8 cellular contexts compared by ENCODE assay signal in the genomic region with DNA sequence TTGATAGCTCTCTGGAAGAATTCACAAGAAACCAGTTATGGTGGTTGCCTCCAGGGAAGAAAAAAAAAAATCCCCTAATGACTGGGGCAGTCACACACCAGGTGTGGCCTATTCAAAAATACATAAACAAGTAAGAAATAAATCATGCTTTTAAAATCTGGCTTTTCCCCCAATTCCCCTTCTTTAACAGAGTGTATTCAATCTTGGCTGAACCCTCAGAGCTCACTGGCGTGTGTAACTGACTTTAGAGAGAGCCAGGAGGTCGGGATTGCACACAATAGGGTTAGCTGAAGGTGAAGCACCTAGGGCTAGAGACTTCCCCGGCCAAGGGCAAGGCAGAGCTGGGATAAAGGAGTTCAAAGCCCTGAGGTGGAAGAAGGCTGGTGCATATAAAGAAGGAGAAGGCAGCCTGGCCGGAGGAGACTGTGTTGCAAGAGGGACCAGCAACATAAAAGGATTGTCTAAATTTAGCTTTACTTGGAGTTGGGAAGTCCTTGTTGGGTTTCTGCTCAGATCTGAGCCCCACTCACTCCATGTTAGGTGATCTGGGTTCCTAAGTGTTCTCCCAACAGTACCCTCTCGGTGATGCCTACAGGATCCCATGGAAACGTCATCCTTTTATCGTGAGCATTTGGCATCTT. TPM values are rescaled to one million over a fixed set of nuclear protein-coding genes. Genes with fewer than 3 reads are reported as not detected.
DNase-seq lines count a peak whose midpoint lies in the region; ATAC-seq and TF ChIP-seq lines count a peak whose summit lies in the region.

No MANE protein-coding gene starts in this region.

- in situ Hi-C loops in gastrocnemius medialis (cut with MboI; ENCODE audit: low sequenced_read_pairs in 4 of 4): no loop called here

- H3K27me3 ChIP-seq in ascending aorta (no peaks in the 10 kb centered on the region), gastrocnemius medialis (no peaks in the 10 kb centered on the region)

- intact Hi-C loops in ascending aorta (cut with DNase I): loop anchor here (10.0 kb wide), 1 partner anchor 308 kb away; no protein-coding TSS in a partner anchor
- intact Hi-C loops in gastrocnemius medialis (cut with DNase I; ENCODE audit: low total_unique reads): no loop called here

- peak overlapping the region; percentile 75 to 78 for H3K27ac ChIP-seq in ascending aorta
- H3K27ac ChIP-seq in gastrocnemius medialis: peak overlapping the region; percentile 25 to 83 (median 70)

- H3K4me3 ChIP-seq in ascending aorta (no peak overlapping the region), gastrocnemius medialis (no peak overlapping the region)

- no peaks in the 10 kb centered on the region for H3K36me3 ChIP-seq in ascending aorta
- H3K36me3 ChIP-seq in gastrocnemius medialis: no peaks in the 10 kb centered on the region

- ATAC-seq in GM18868 (IDR thresholded peaks at IDR 0.05; ENCODE audit: unreplicated experiment): peak; percentile 47
- ATAC-seq in HG02884 (IDR thresholded peaks at IDR 0.05; ENCODE audit: unreplicated experiment): peak; percentile 44
- ATAC-seq in gastrocnemius medialis: peak; percentile 48 to 68
- ATAC-seq in HG03139 (IDR thresholded peaks at IDR 0.05; ENCODE audit: unreplicated experiment): no peak

- H3K4me1 ChIP-seq in ascending aorta: peaks cover 10 to 63% of the 10 kb centered on the region in 2 donors
- H3K4me1 ChIP-seq in gastrocnemius medialis: peaks cover 46 to 80% of the 10 kb centered on the region in 2 donors

- H3K9me3 ChIP-seq in ascending aorta (no peaks in the 10 kb centered on the region), gastrocnemius medialis (no peaks in the 10 kb centered on the region)

- no peak for TF ChIP-seq CTCF in ascending aorta (IDR thresholded peaks at IDR 0.05)
- no peak for TF ChIP-seq CTCF in gastrocnemius medialis (IDR thresholded peaks at IDR 0.05 in 4 of 5, conservative IDR thresholded peaks at IDR 0.05 in 1 of 5)

- no peak for TF ChIP-seq POLR2A in gastrocnemius medialis (IDR thresholded peaks at IDR 0.05)

- DNase-seq in ascending aorta (ENCODE audit: low spot score in 2 of 2) (peak in 1 of 2 donors; percentile 73), gastrocnemius medialis (peak; percentile 17 to 36), iPS-NIHi7 (ENCODE audit: extremely low spot score) (no peak), NCI-H2227 (lab: John Stamatoyannopoulos, UW; ENCODE audit: unreplicated experiment) (no peak), DMS153 treated with DMSO at 0.1 percent for 48 hours (lab: John Stamatoyannopoulos, UW; ENCODE audit: unreplicated experiment) (no peak)

RNA-seq across cellular contexts. Expression of a gene that starts 19.7 kb away (rescaled TPM):
- 87.2 TPM for total RNA-seq in ascending aorta
- total RNA-seq in gastrocnemius medialis: 10 to 100 TPM; 13.3 to 30.0 (median 17.9) TPM

RNA-seq across cellular contexts. Expression of a gene that starts 30.4 kb away (rescaled TPM):
- total RNA-seq in ascending aorta (37.4 TPM), gastrocnemius medialis (10 to 100 TPM; 13.5 to 20.7 (median 17.5) TPM)

Comparison
In these comparisons a context has a peak if more than half of its experiments do, and no peak if none do; other contexts are left out.
1. DNase-seq: peak in gastrocnemius medialis (2 of 2); none in iPS-NIHi7 (single experiment), NCI-H2227 (single experiment) and DMS153 treated with DMSO at 0.1 percent for 48 hours (single experiment).